In genomic region chr2:222884114-222884764, GRCh38 we compare ENCODE assay signal across 14 cellular contexts. TPM values are rescaled to one million over a fixed set of nuclear protein-coding genes. Genes with fewer than 3 reads are reported as not detected.
DNase-seq lines count a peak whose midpoint lies in the region; ATAC-seq, FAIRE-seq and TF ChIP-seq lines count a peak whose summit lies in the region.
"Had no signal": no experiment of that assay in that cellular context is flagged by ENCODE, and none has a peak within 500 bp of the region (broad histone marks: within the 10 kb centered on the region; RNA-seq: fewer than 3 reads in every experiment).

No MANE protein-coding gene starts in this region.

- TF ChIP-seq CTCF in PC-3 (conservative IDR thresholded peaks at IDR 0.05; ENCODE audit: low read depth, low read length) (no peak), esophagus muscularis mucosa (IDR thresholded peaks at IDR 0.05) (no peak)

- peak overlapping the region; percentile 17 for H3K4me2 ChIP-seq in PC-3 (ENCODE audit: low read length)

- POLR2A ChIA-PET in PC-3 (lab: Charles Lee; ENCODE audit: unreplicated experiment) = no interaction called here

- H3K36me3 ChIP-seq in PC-3 (ENCODE audit: low read depth, low read length) = peaks cover 13% of the 10 kb centered on the region; the same call in 1 of the 2 replicates
- no peaks in the 10 kb centered on the region for H3K36me3 ChIP-seq in esophagus muscularis mucosa
- peaks cover 13% of the 10 kb centered on the region for H3K36me3 ChIP-seq in mesodermal cell (ENCODE audit: control insufficient read depth, insufficient read depth, low read length)
- peaks cover 0 to 3% (median 0%) of the 10 kb centered on the region in 5 donors for H3K36me3 ChIP-seq in subcutaneous abdominal adipose tissue (ENCODE audit: control insufficient read depth in 5 of 5, insufficient read depth in 5 of 5, low read length in 5 of 5)

- peak; percentile 39 for ATAC-seq in PC-3
- ATAC-seq: activated CD4-positive, CD25-positive, alpha-beta regulatory T cell treated with anti-CD3 and anti-CD28 coated beads, Interleukin-2, amount 50 U/mL, for 24 hours had no signal

- peaks cover 61% of the 10 kb centered on the region for H3K4me1 ChIP-seq in PC-3 (ENCODE audit: insufficient read depth, low read length)
- H3K4me1 ChIP-seq in esophagus muscularis mucosa = peaks cover 45 to 70% (median 55%) of the 10 kb centered on the region in 4 donors
- peaks cover 7% of the 10 kb centered on the region for H3K4me1 ChIP-seq in mesodermal cell (ENCODE audit: control insufficient read depth, insufficient read depth, low read length, poor library complexity, severe bottlenecking)
- H3K4me1 ChIP-seq in subcutaneous abdominal adipose tissue (ENCODE audit: control insufficient read depth in 5 of 5, insufficient read depth in 5 of 5, low read length in 5 of 5) = peaks cover 7 to 37% (median 35%) of the 10 kb centered on the region in 5 donors

- FAIRE-seq in frontal cortex (lab: Jason Lieb, UNC) (no peak), GM12891 (lab: Jason Lieb, UNC) (no peak)

- TF ChIP-seq POLR2A in esophagus muscularis mucosa (IDR thresholded peaks at IDR 0.05; ENCODE audit: low read depth) = no peak
- TF ChIP-seq POLR2A in GM12891 (IDR thresholded peaks at IDR 0.05; ENCODE audit: low read depth, low read length) = no peak

- DNase-seq in PC-3 = peak; percentile 38
- DNase-seq in esophagus muscularis mucosa (ENCODE audit: extremely low spot score) = no peak
- no peak for DNase-seq in amygdala (lab: John Stamatoyannopoulos, UW)
- DNase-seq in frontal cortex (ENCODE audit: low spot score in 2 of 2) = no peak
- no peak for DNase-seq in GM12891 (ENCODE audit: insufficient read length, low spot score)
- DNase-seq: activated T-cell treated with anti-CD3 and anti-CD28 coated beads, Interleukin-2, amount 50 U/mL, for 24 hours; endodermal cell; hippocampal formation; Karpas-422; NCI-H2081; testis had no signal

- TF ChIP-seq EP300 in esophagus muscularis mucosa (IDR thresholded peaks at IDR 0.05) = no peak

- H3K27ac ChIP-seq in PC-3 (ENCODE audit: low read length) = no peak overlapping the region
- peak overlapping the region; percentile 23 to 55 (median 36) for H3K27ac ChIP-seq in esophagus muscularis mucosa (replicated peaks in 1 of 4)
- H3K27ac ChIP-seq in mesodermal cell (ENCODE audit: low read depth, low read length, severe bottlenecking) = peak overlapping the region; percentile 12
- H3K27ac ChIP-seq in subcutaneous abdominal adipose tissue (ENCODE audit: low read depth, low read length) = peak overlapping the region; percentile 68
- H3K27ac ChIP-seq: testis had no signal

- BruUV-seq in PC-3 (replicated peaks; lab: Mats Ljungman, UMichigan) = no TSS peak

- intact Hi-C loops in PC-3 (cut with micrococcal nuclease) (loop anchor here (5.0 kb wide), 1 partner anchor 87 kb away; no protein-coding TSS in a partner anchor), esophagus muscularis mucosa (cut with DNase I) (no loop called here)

- H3K27me3 ChIP-seq in PC-3 (ENCODE audit: low read length) (no peaks in the 10 kb centered on the region), esophagus muscularis mucosa (no peaks in the 10 kb centered on the region), subcutaneous abdominal adipose tissue (ENCODE audit: control insufficient read depth in 5 of 5, insufficient read depth in 4 of 5, low read length in 5 of 5) (no peaks in the 10 kb centered on the region)
- H3K27me3 ChIP-seq: testis had no signal

- H3K9me3 ChIP-seq in PC-3 (ENCODE audit: low read length) (no peaks in the 10 kb centered on the region), esophagus muscularis mucosa (no peaks in the 10 kb centered on the region), mesodermal cell (ENCODE audit: control insufficient read depth, low read length) (peaks cover 7% of the 10 kb centered on the region), subcutaneous abdominal adipose tissue (ENCODE audit: control insufficient read depth in 5 of 5, low read length in 5 of 5) (no peaks in the 10 kb centered on the region)
- H3K9me3 ChIP-seq: testis had no signal

- H3K9ac ChIP-seq in PC-3 (ENCODE audit: low read length) = no peak overlapping the region
- H3K9ac ChIP-seq in subcutaneous abdominal adipose tissue (ENCODE audit: low read length in 5 of 5) = no peak overlapping the region

- H3F3A ChIP-seq in PC-3 (ENCODE audit: low read length, unreplicated experiment) = peaks cover 5% of the 10 kb centered on the region

- H4K20me1 ChIP-seq in PC-3 (ENCODE audit: low read length) = peaks cover 94% of the 10 kb centered on the region

- H3K4me3 ChIP-seq in PC-3 (ENCODE audit: low read length) = 0 out of 2 replicates have a peak overlapping the region, but pooled peaks have one; percentile 17
- H3K4me3 ChIP-seq in esophagus muscularis mucosa = no peak overlapping the region
- no peak overlapping the region for H3K4me3 ChIP-seq in mesodermal cell (ENCODE audit: extremely low read depth, insufficient read depth, low read length, poor library complexity, severe bottlenecking)
- H3K4me3 ChIP-seq in subcutaneous abdominal adipose tissue (ENCODE audit: low read depth in 1 of 5, low read length in 5 of 5) = no peak overlapping the region
- H3K4me3 ChIP-seq: testis had no signal

- no peaks in the 10 kb centered on the region for H3K9me2 ChIP-seq in PC-3 (replicated peaks; ENCODE audit: low read length)

- CTCF ChIA-PET in PC-3 (lab: Charles Lee) = no interaction called here

- peaks cover 99% of the 10 kb centered on the region for H3K79me2 ChIP-seq in PC-3 (ENCODE audit: low read length)

- no peak overlapping the region for H2AFZ ChIP-seq in PC-3 (ENCODE audit: low read length)

- 26% methylated on average over 2 of the region's 2 CpGs for WGBS in esophagus muscularis mucosa
- 67% methylated on average over 1 of the region's 2 CpGs; no CpG with 5 or more reads in 1 of the 2 experiments for WGBS in mesodermal cell (ENCODE audit: insufficient coverage in 2 of 2), 2 experiments

TF ChIP-seq in GM12891, 5 proteins besides CTCF, POLR2A, EP300 and RAD21:
- TF ChIP-seq PAX5 (IDR thresholded peaks at IDR 0.05; ENCODE audit: insufficient read depth, low read length, severe bottlenecking) (no peak), SPI1 (IDR thresholded peaks at IDR 0.05; ENCODE audit: low read depth, low read length) (no peak), TAF1 (IDR thresholded peaks at IDR 0.05; ENCODE audit: low read depth, low read length) (no peak), POU2F2 (IDR thresholded peaks at IDR 0.05; ENCODE audit: low read depth, low read length) (no peak), POLR2AphosphoS5 (IDR thresholded peaks at IDR 0.05; ENCODE audit: low read depth, low read length) (no peak)
TF ChIP-seq in GM12891: peak in this region for 0.

RNA-seq across cellular contexts. Expression of gene ACSL3, which starts 23.4 kb away (rescaled TPM):
- total RNA-seq in PC-3 (2014; rRNA removed) (216 and 236 TPM in 2 replicates), esophagus muscularis mucosa (10 to 100 TPM; 31.1 to 56.3 (median 52.5) TPM), frontal cortex (250 TPM)
- polyA plus RNA-seq in mesodermal cell (2013, experiment 1 of 2) = 106 TPM
- polyA plus RNA-seq in mesodermal cell (2013, experiment 2 of 2) = 110 TPM
- polyA plus RNA-seq in GM12891 (2012; ENCODE audit: low read depth, missing spikeins) = 21.6 TPM
